In genomic region chr1:12181568-12181967, GRCh38 we compare ENCODE assay signal across 11 cellular contexts. TPM values are rescaled to one million over a fixed set of nuclear protein-coding genes. Genes with fewer than 3 reads are reported as not detected.
A peak's percentile ranks its signal among the peaks of the same experiment; 100 is the strongest.
DNase-seq lines count a peak whose midpoint lies in the region; ATAC-seq and TF ChIP-seq lines count a peak whose summit lies in the region.
"Had no signal": no experiment of that assay in that cellular context is flagged by ENCODE, and none has a peak within 500 bp of the region (broad histone marks: within the 10 kb centered on the region; RNA-seq: fewer than 3 reads in every experiment).

No MANE protein-coding gene starts in this region.

- H2BK120ac ChIP-seq in mesenchymal stem cell (ENCODE audit: low read depth, low read length): peak overlapping the region; percentile 11

- DNase-seq in activated T-cell treated with anti-CD3 and anti-CD28 coated beads, Interleukin-2, amount 50 U/mL, for 24 hours: no peak
- DNase-seq in activated T-cell treated with anti-CD3 and anti-CD28 coated beads for 4 hours: no peak
- DNase-seq in mesenchymal stem cell: no peak
- DNase-seq in suprapubic skin (ENCODE audit: low spot score in 2 of 2): no peak
- DNase-seq in amniotic stem cell (lab: John Stamatoyannopoulos, UW): no peak
- DNase-seq in NCI-H524 (lab: John Stamatoyannopoulos, UW): no peak
- DNase-seq: aorta; NK-92 treated with Interleukin-12 subunit alpha and Interleukin-12 subunit beta, amount 100 ng/mL, for 24 hours; stimulated activated naive CD8-positive, alpha-beta T cell treated with anti-CD3 and anti-CD28 coated beads, Interleukin-15, amount 100 ng/mL, for 72 hours had no signal

- no peak for TF ChIP-seq EP300 in suprapubic skin (IDR thresholded peaks at IDR 0.05)

- 80 to 94% (median 93%) methylated on average over 5 to 7 of the region's 7 CpGs for WGBS in adipose tissue, 3 donors
- WGBS in mesenchymal stem cell: 82% methylated on average over 4 of the region's 7 CpGs
- WGBS in suprapubic skin: 100% methylated on average over 5 of the region's 7 CpGs

- H2AFZ ChIP-seq in mesenchymal stem cell (ENCODE audit: low read depth, low read length): no peak overlapping the region

- H3K9me3 ChIP-seq in mesenchymal stem cell (ENCODE audit: control insufficient read depth, low read length) (no peaks in the 10 kb centered on the region), suprapubic skin (no peaks in the 10 kb centered on the region)

- no peak for TF ChIP-seq POLR2A in suprapubic skin (IDR thresholded peaks at IDR 0.05)

- no peak overlapping the region for H2BK5ac ChIP-seq in mesenchymal stem cell (ENCODE audit: low read depth, low read length, poor library complexity, severe bottlenecking)

- H3K79me1 ChIP-seq in mesenchymal stem cell (replicated peaks; ENCODE audit: low read length, poor library complexity, severe bottlenecking): no peaks in the 10 kb centered on the region

- ATAC-seq in HG02798 (IDR thresholded peaks at IDR 0.05; ENCODE audit: poor library complexity, unreplicated experiment): no peak
- ATAC-seq: stimulated activated naive CD8-positive, alpha-beta T cell treated with anti-CD3 and anti-CD28 coated beads, Interleukin-15, amount 100 ng/mL, for 72 hours had no signal

- H2BK15ac ChIP-seq in mesenchymal stem cell (ENCODE audit: low read depth, poor library complexity, severe bottlenecking): no peak overlapping the region

- no peak overlapping the region for H3K23ac ChIP-seq in mesenchymal stem cell (ENCODE audit: low read length in 2 of 2)

- H3K4me3 Mint-ChIP-seq in activated T-cell treated with anti-CD3 and anti-CD28 coated beads, Interleukin-2, amount 50 U/mL, for 24 hours: no peak overlapping the region
- H3K4me3 Mint-ChIP-seq: stimulated activated naive CD8-positive, alpha-beta T cell treated with anti-CD3 and anti-CD28 coated beads, Interleukin-15, amount 100 ng/mL, for 72 hours had no signal

- no peak overlapping the region for H3K4me3 ChIP-seq in mesenchymal stem cell (ENCODE audit: insufficient read depth in 1 of 2, low read depth in 1 of 2, low read length in 2 of 2)
- H3K4me3 ChIP-seq in suprapubic skin: no peak overlapping the region

- no peak overlapping the region for H3K9ac ChIP-seq in mesenchymal stem cell (ENCODE audit: low read length)

- H4K91ac ChIP-seq in mesenchymal stem cell (ENCODE audit: low read length): peak overlapping the region; percentile 2

- H3K4me1 ChIP-seq in mesenchymal stem cell (ENCODE audit: control insufficient read depth, insufficient read depth, low read depth, low read length) (peaks cover 41% of the 10 kb centered on the region), suprapubic skin (peaks cover 87% of the 10 kb centered on the region)

- no peak overlapping the region for H3K14ac ChIP-seq in mesenchymal stem cell (ENCODE audit: low read length in 2 of 2)

- peak overlapping the region; percentile 72 for H3K27ac Mint-ChIP-seq in activated T-cell treated with anti-CD3 and anti-CD28 coated beads, Interleukin-2, amount 50 U/mL, for 24 hours

- no peaks in the 10 kb centered on the region for H3K9me3 Mint-ChIP-seq in activated T-cell treated with anti-CD3 and anti-CD28 coated beads, Interleukin-2, amount 50 U/mL, for 24 hours
- H3K9me3 Mint-ChIP-seq: stimulated activated naive CD8-positive, alpha-beta T cell treated with anti-CD3 and anti-CD28 coated beads, Interleukin-15, amount 100 ng/mL, for 72 hours had no signal

- peak overlapping the region in 1 of 2 experiments; percentile 37 for H3K18ac ChIP-seq in mesenchymal stem cell (ENCODE audit: low read depth in 1 of 2, low read length in 2 of 2)

- H3K27me3 ChIP-seq in mesenchymal stem cell (ENCODE audit: control insufficient read depth in 1 of 2, insufficient read depth in 1 of 2, low read length in 2 of 2): no peaks in the 10 kb centered on the region
- peaks cover 11% of the 10 kb centered on the region for H3K27me3 ChIP-seq in suprapubic skin

- H3K4ac ChIP-seq in mesenchymal stem cell (ENCODE audit: low read depth in 1 of 2, low read length in 2 of 2): peak overlapping the region in 1 of 2 experiments; percentile 22

- no peak overlapping the region for H2AK5ac ChIP-seq in mesenchymal stem cell (ENCODE audit: low read length, severe bottlenecking)

- peak overlapping the region; percentile 35 for H3K27ac ChIP-seq in adipose tissue (ENCODE audit: low read depth, low read length)
- no peak overlapping the region for H3K27ac ChIP-seq in mesenchymal stem cell (ENCODE audit: low read length, poor library complexity, severe bottlenecking)
- peak overlapping the region; percentile 34 for H3K27ac ChIP-seq in suprapubic skin

- peaks cover 0 to 5% of the 10 kb centered on the region in 2 experiments for H3K36me3 ChIP-seq in mesenchymal stem cell (ENCODE audit: control insufficient read depth in 1 of 2, insufficient read depth in 2 of 2, low read depth in 1 of 2, low read length in 2 of 2)
- no peaks in the 10 kb centered on the region for H3K36me3 ChIP-seq in suprapubic skin

- no peaks in the 10 kb centered on the region for H3K27me3 Mint-ChIP-seq in activated T-cell treated with anti-CD3 and anti-CD28 coated beads, Interleukin-2, amount 50 U/mL, for 24 hours
- H3K27me3 Mint-ChIP-seq: stimulated activated naive CD8-positive, alpha-beta T cell treated with anti-CD3 and anti-CD28 coated beads, Interleukin-15, amount 100 ng/mL, for 72 hours had no signal

- H3K36me3 Mint-ChIP-seq in activated T-cell treated with anti-CD3 and anti-CD28 coated beads, Interleukin-2, amount 50 U/mL, for 24 hours (ENCODE audit: low read depth): peaks cover 85% of the 10 kb centered on the region

- peaks cover 93% of the 10 kb centered on the region for H3K4me1 Mint-ChIP-seq in activated T-cell treated with anti-CD3 and anti-CD28 coated beads, Interleukin-2, amount 50 U/mL, for 24 hours (ENCODE audit: low read depth)

- H3K4me2 ChIP-seq in mesenchymal stem cell (ENCODE audit: low read length, poor library complexity, severe bottlenecking): no peak overlapping the region

- no peak overlapping the region for H4K8ac ChIP-seq in mesenchymal stem cell (ENCODE audit: low read length)

- H2BK12ac ChIP-seq in mesenchymal stem cell (ENCODE audit: low read length in 2 of 2): peak overlapping the region; percentile 4 to 50

- no peak for TF ChIP-seq CTCF in suprapubic skin (IDR thresholded peaks at IDR 0.05)

RNA-seq across cellular contexts. Expression of gene TNFRSF1B, which starts 14.8 kb away (rescaled TPM):
- 10 to 100 TPM in 2 of 3 donors, 1 to 10 TPM in 1; 5.8 to 44.3 (median 21.4) TPM for polyA plus RNA-seq in adipose tissue
- 35.0 TPM for polyA plus RNA-seq in mesenchymal stem cell (2013, experiment 1 of 2)
- 35.2 TPM for polyA plus RNA-seq in mesenchymal stem cell (2013, experiment 2 of 2)
- total RNA-seq in suprapubic skin: 10 to 100 TPM in 2 of 4 donors, 1 to 10 TPM in 2; 6.3 to 35.2 (median 11.9) TPM

RNA-seq across cellular contexts. Expression of gene VPS13D, which starts 48.3 kb away (rescaled TPM):
- 10 to 100 TPM; 10.6 to 40.7 (median 23.4) TPM for polyA plus RNA-seq in adipose tissue
- 6.3 TPM for polyA plus RNA-seq in mesenchymal stem cell (2013, experiment 1 of 2)
- polyA plus RNA-seq in mesenchymal stem cell (2013, experiment 2 of 2): 5.1 TPM
- total RNA-seq in suprapubic skin: 100 to 1,000 TPM in 3 of 4 donors, 10 to 100 TPM in 1; 94.4 to 472 (median 163) TPM
